16 cellular contexts compared by ENCODE assay signal in genomic region chr6:4162345-4162744, GRCh38. TPM values are rescaled to one million over a fixed set of nuclear protein-coding genes. Genes with fewer than 3 reads are reported as not detected.
A peak's percentile ranks its signal among the peaks of the same experiment; 100 is the strongest.
DNase-seq lines count a peak whose midpoint lies in the region; TF ChIP-seq lines count a peak whose summit lies in the region.
"Had no signal": no experiment of that assay in that cellular context is flagged by ENCODE, and none has a peak within 500 bp of the region (broad histone marks: within the 10 kb centered on the region; RNA-seq: fewer than 3 reads in every experiment).

No MANE protein-coding gene starts in this region.

- peak; percentile 37 for TF ChIP-seq CTCF in Loucy (conservative IDR thresholded peaks at IDR 0.05; ENCODE audit: low read length)
- peak; percentile 33 for TF ChIP-seq CTCF in brain microvascular endothelial cell (IDR thresholded peaks at IDR 0.05; ENCODE audit: low read depth, low read length, missing control alignments)
- peak; percentile 12 for TF ChIP-seq CTCF in hepatocyte (IDR thresholded peaks at IDR 0.05; ENCODE audit: poor library complexity)

- in situ Hi-C loops in brain microvascular endothelial cell (cut with HindIII; ENCODE audit: low pct_ligation_motif_present, low sequenced_read_pairs), result no loop called here

- H3K4me3 ChIP-seq in H7 (ENCODE audit: insufficient read depth, low read depth, low read length), result no peak overlapping the region
- H3K4me3 ChIP-seq in Loucy (ENCODE audit: low read length, poor library complexity, severe bottlenecking), result no peak overlapping the region
- H3K4me3 ChIP-seq in brain microvascular endothelial cell (ENCODE audit: low read depth, low read length), result no peak overlapping the region
- H3K4me3 ChIP-seq in hepatocyte, result no peak overlapping the region
- no peak overlapping the region for H3K4me3 ChIP-seq in Karpas-422 (ENCODE audit: low read length)
- H3K4me3 ChIP-seq: GM12878, GM23248 had no signal

- H3K27ac ChIP-seq in brain microvascular endothelial cell (no peak overlapping the region), hepatocyte (no peak overlapping the region), Karpas-422 (ENCODE audit: low read length) (no peak overlapping the region)
- H3K27ac ChIP-seq: GM23248, RWPE1 had no signal

- H3K36me3 ChIP-seq in H7 (replicated peaks; ENCODE audit: control insufficient read depth, insufficient read depth, low read length), result no peaks in the 10 kb centered on the region
- no peaks in the 10 kb centered on the region for H3K36me3 ChIP-seq in Loucy (ENCODE audit: insufficient read depth, low read length)
- no peaks in the 10 kb centered on the region for H3K36me3 ChIP-seq in brain microvascular endothelial cell (replicated peaks)
- H3K36me3 ChIP-seq in hepatocyte (replicated peaks; ENCODE audit: insufficient read depth, low read depth), result no peaks in the 10 kb centered on the region
- H3K36me3 ChIP-seq in Karpas-422 (ENCODE audit: insufficient read depth, low read length), result no peaks in the 10 kb centered on the region
- H3K36me3 ChIP-seq: BE2C had no signal

- 75% methylated on average over 2 of the region's 2 CpGs for WGBS in hepatocyte (ENCODE audit: low lambda C conversion rate, missing lambda C conversion rate)

- H3K27me3 ChIP-seq in H7 (ENCODE audit: control insufficient read depth, insufficient read depth, low read length), result no peaks in the 10 kb centered on the region
- no peaks in the 10 kb centered on the region for H3K27me3 ChIP-seq in Loucy (ENCODE audit: insufficient read depth, low read length, poor library complexity, severe bottlenecking)
- no peaks in the 10 kb centered on the region for H3K27me3 ChIP-seq in brain microvascular endothelial cell (replicated peaks)
- H3K27me3 ChIP-seq in hepatocyte, result no peaks in the 10 kb centered on the region
- H3K27me3 ChIP-seq in Karpas-422 (ENCODE audit: low read length), result no peaks in the 10 kb centered on the region

- H3K9ac ChIP-seq in Loucy (ENCODE audit: low read depth, low read length, poor library complexity, severe bottlenecking) (no peak overlapping the region), Karpas-422 (ENCODE audit: low read length) (no peak overlapping the region)
- H3K9ac ChIP-seq: GM23248 had no signal

- H3F3A ChIP-seq in Loucy (ENCODE audit: low read depth), result no peaks in the 10 kb centered on the region

- H3K9me3 ChIP-seq in Loucy (ENCODE audit: insufficient read depth, low read depth, low read length) (no peaks in the 10 kb centered on the region), hepatocyte (ENCODE audit: low read depth) (no peaks in the 10 kb centered on the region), Karpas-422 (ENCODE audit: low read length) (no peaks in the 10 kb centered on the region)
- H3K9me3 ChIP-seq: BE2C had no signal

- H3K4me2 ChIP-seq in Loucy (ENCODE audit: low read depth, low read length, poor library complexity, severe bottlenecking) (no peak overlapping the region), hepatocyte (no peak overlapping the region), Karpas-422 (ENCODE audit: low read depth, low read length, poor library complexity, severe bottlenecking) (no peak overlapping the region)

- no peaks in the 10 kb centered on the region for H3K4me1 ChIP-seq in Loucy (ENCODE audit: insufficient read depth, low read length, poor library complexity, severe bottlenecking)
- H3K4me1 ChIP-seq in hepatocyte (ENCODE audit: insufficient read depth), result no peaks in the 10 kb centered on the region
- H3K4me1 ChIP-seq in Karpas-422 (ENCODE audit: low read length), result no peaks in the 10 kb centered on the region
- H3K4me1 ChIP-seq: BE2C had no signal

- peak; percentile 52 for DNase-seq in H7
- DNase-seq in brain microvascular endothelial cell, result no peak
- no peak for DNase-seq in hepatocyte (ENCODE audit: low spot score)
- DNase-seq in inferior parietal cortex (ENCODE audit: extremely low spot score), result no peak
- no peak for DNase-seq in NAMALWA (ENCODE audit: low spot score)
- DNase-seq in Karpas-422, result no peak
- DNase-seq: BE2C; CD4-positive, alpha-beta T cell; GM23248; NCI-H187; NCI-H226; NCI-H526; NK-92 treated with Interleukin-12 subunit alpha and Interleukin-12 subunit beta, amount 100 ng/mL, for 24 hours had no signal

- H4K20me1 ChIP-seq in Loucy (ENCODE audit: insufficient read depth, low read length, poor library complexity, severe bottlenecking), result no peaks in the 10 kb centered on the region
- no peaks in the 10 kb centered on the region for H4K20me1 ChIP-seq in hepatocyte (ENCODE audit: insufficient read depth, poor library complexity, severe bottlenecking)
- no peaks in the 10 kb centered on the region for H4K20me1 ChIP-seq in Karpas-422 (ENCODE audit: insufficient read depth, low read depth, low read length)

- H3K9me2 ChIP-seq in Loucy (replicated peaks; ENCODE audit: low read depth, low read length) (no peaks in the 10 kb centered on the region), hepatocyte (replicated peaks; ENCODE audit: insufficient read depth) (no peaks in the 10 kb centered on the region), Karpas-422 (replicated peaks; ENCODE audit: insufficient read depth, low read length) (no peaks in the 10 kb centered on the region)

- H2AFZ ChIP-seq in Loucy (ENCODE audit: low read length) (no peak overlapping the region), hepatocyte (no peak overlapping the region), Karpas-422 (ENCODE audit: low read length) (no peak overlapping the region)
- H2AFZ ChIP-seq: GM23248 had no signal

- H3K79me2 ChIP-seq in Loucy (ENCODE audit: insufficient read depth, low read length) (no peaks in the 10 kb centered on the region), hepatocyte (no peaks in the 10 kb centered on the region), Karpas-422 (ENCODE audit: low read length) (no peaks in the 10 kb centered on the region)

RNA-seq across cellular contexts. Expression of gene ECI2, which starts 27.0 kb away (rescaled TPM):
- total RNA-seq in H7 (2014; rRNA removed; shearing (Covaris generic)), result 98.8 and 107 TPM in 2 replicates
- 102 and 103 TPM in 2 replicates for total RNA-seq in hepatocyte
- 114 TPM in 2 replicates for polyA plus RNA-seq in hepatocyte
- 11.0 and 12.9 TPM in 2 replicates for total RNA-seq in Karpas-422 (2014; rRNA removed; shearing (Covaris generic); ENCODE audit: low replicate concordance)
